Comparison of ENCODE assay signal across 8 cellular contexts in genomic region chr2:176638167-176639015, GRCh38.
DNase-seq lines count a peak whose midpoint lies in the region; ATAC-seq and TF ChIP-seq lines count a peak whose summit lies in the region.

No MANE protein-coding gene starts in this region.

- WGBS in HUES64: 15% methylated on average over 35 of the region's 39 CpGs
- WGBS in testis, 2 donors: 6% methylated on average over 39 of the region's 39 CpGs

- no peaks in the 10 kb centered on the region for H3K9me3 Mint-ChIP-seq in Calu3 (ENCODE audit: low read depth, unreplicated experiment)

- H3K36me3 ChIP-seq in HUES64 (ENCODE audit: insufficient read depth, low read length) (no peaks in the 10 kb centered on the region), neural cell (ENCODE audit: insufficient read depth, low read length) (no peaks in the 10 kb centered on the region), testis (ENCODE audit: low read depth, missing control alignments) (no peaks in the 10 kb centered on the region)

- H3K4me3 ChIP-seq in HUES64 (ENCODE audit: low read length) (peak overlapping the region; percentile 62), fibroblast of villous mesenchyme (ENCODE audit: low read depth, low read length) (peak overlapping the region; percentile 63), neural cell (ENCODE audit: low read length) (peak overlapping the region; percentile 70), testis (peak overlapping the region; percentile 78 to 81)

- no peak overlapping the region for H3K27ac ChIP-seq in HUES64 (ENCODE audit: low read depth, low read length)
- no peak overlapping the region for H3K27ac ChIP-seq in neural cell (ENCODE audit: low read length)
- peak overlapping the region; percentile 89 to 92 for H3K27ac ChIP-seq in testis

- H3K4me1 ChIP-seq in HUES64 (ENCODE audit: insufficient read depth, low read length) (peaks cover 5% of the 10 kb centered on the region; the same call in 1 of the 2 replicates), testis (peaks cover 6% of the 10 kb centered on the region)

- H3K4me2 ChIP-seq in neural cell (ENCODE audit: low read length): peak overlapping the region; percentile 63

- no peaks in the 10 kb centered on the region for H3K9me3 ChIP-seq in HUES64 (ENCODE audit: insufficient read depth, low read depth, low read length)
- H3K9me3 ChIP-seq in neural cell (ENCODE audit: low read length): no peaks in the 10 kb centered on the region
- H3K9me3 ChIP-seq in testis: no peaks in the 10 kb centered on the region

- TF ChIP-seq RAD21 in neural cell (conservative IDR thresholded peaks at IDR 0.05): peak; percentile 97

- TF ChIP-seq EP300 in neural cell (conservative IDR thresholded peaks at IDR 0.05; ENCODE audit: poor library complexity, severe bottlenecking): no peak

- H3K27ac Mint-ChIP-seq in Calu3 (ENCODE audit: unreplicated experiment): peak overlapping the region; percentile 47

- H4K20me1 ChIP-seq in neural cell (ENCODE audit: insufficient read depth): no peaks in the 10 kb centered on the region

- peak overlapping the region; percentile 78 for H3K4me3 Mint-ChIP-seq in Calu3 (ENCODE audit: low read depth, unreplicated experiment)

- H3K4me1 Mint-ChIP-seq in Calu3 (ENCODE audit: low read depth, unreplicated experiment): no peaks in the 10 kb centered on the region

- no TSS peak for BruUV-seq in Calu3 (replicated peaks; lab: Mats Ljungman, UMichigan)

- H2AFZ ChIP-seq in neural cell (ENCODE audit: low read depth, low read length): no peak overlapping the region

- H3K36me3 Mint-ChIP-seq in Calu3 (ENCODE audit: insufficient read depth, unreplicated experiment): peaks cover 16% of the 10 kb centered on the region

- intact Hi-C loops in Calu3 (cut with micrococcal nuclease; ENCODE audit: unreplicated experiment): loop anchor here (1.0 to 5.0 kb wide), 5 partner anchors 56 to 512 kb away; no protein-coding TSS in a partner anchor
- intact Hi-C loops in testis (cut with DNase I; ENCODE audit: low total_unique reads): loop anchor here (5.0 kb wide), 1 partner anchor 506 kb away; no protein-coding TSS in a partner anchor

- CTCF ChIA-PET in Calu3 (lab: Charles Lee): interaction anchor here (1.0 to 3.0 kb wide), 5 partner anchors 13 to 498 kb away, joined by 3 to 18 read pairs (median 10); no protein-coding TSS in a partner anchor

- H3K9ac ChIP-seq in HUES64 (ENCODE audit: low read depth, low read length): no peak overlapping the region
- peak overlapping the region; percentile 46 for H3K9ac ChIP-seq in neural cell (ENCODE audit: low read length)

- H3K27me3 Mint-ChIP-seq in Calu3 (ENCODE audit: unreplicated experiment): no peaks in the 10 kb centered on the region

- H3F3A ChIP-seq in neural cell (ENCODE audit: insufficient read depth, low read length, poor library complexity, severe bottlenecking): no peaks in the 10 kb centered on the region

- TF ChIP-seq CTCF in Calu3 (IDR thresholded peaks at IDR 0.05; ENCODE audit: unreplicated experiment) (peak; percentile 91), fibroblast of villous mesenchyme (IDR thresholded peaks at IDR 0.05; ENCODE audit: insufficient read depth, low read depth, low read length) (peak; percentile 56), neural cell (IDR thresholded peaks at IDR 0.05; ENCODE audit: poor library complexity, severe bottlenecking) (peak; percentile 88), testis (IDR thresholded peaks at IDR 0.05) (peak; percentile 72 to 82 (median 75))

- H3K9me2 ChIP-seq in neural cell (ENCODE audit: insufficient read depth, low read length): no peaks in the 10 kb centered on the region

- H3K27me3 ChIP-seq in HUES64 (ENCODE audit: insufficient read depth, low read length): peaks cover 83% of the 10 kb centered on the region
- peaks cover 94% of the 10 kb centered on the region for H3K27me3 ChIP-seq in neural cell (ENCODE audit: insufficient read depth, low read depth, low read length)
- H3K27me3 ChIP-seq in testis: no peaks in the 10 kb centered on the region

- TF ChIP-seq POLR2A in testis (IDR thresholded peaks at IDR 0.05): no peak

- H3K79me2 ChIP-seq in neural cell (replicated peaks; ENCODE audit: insufficient read depth, low read length): no peaks in the 10 kb centered on the region

- peak; percentile 89 for ATAC-seq in GM21423 (IDR thresholded peaks at IDR 0.05; ENCODE audit: unreplicated experiment)

- DNase-seq in Calu3: peak; percentile 87
- DNase-seq in activated effector memory CD4-positive, alpha-beta T cell treated with Interleukin-2 at 50 U/mL for 16 hours: peak; percentile 12
- DNase-seq in fibroblast of villous mesenchyme (ENCODE audit: low read depth): peak; percentile 65
- peak; percentile 82 for DNase-seq in testis

TF ChIP-seq in PFSK-1, 5 proteins besides CTCF, POLR2A, EP300 and RAD21:
- peak; percentile 19 for TF ChIP-seq FOXP2 (optimal IDR thresholded peaks at IDR 0.05; ENCODE audit: borderline replicate concordance, extremely low read depth, extremely low read length, insufficient read depth)
- TF ChIP-seq TAF1 (IDR thresholded peaks at IDR 0.05; ENCODE audit: borderline replicate concordance, insufficient read depth, low read length): no peak

TF ChIP-seq in neural cell, 6 proteins besides CTCF, POLR2A, EP300 and RAD21:
- TF ChIP-seq POLR2AphosphoS5 (IDR thresholded peaks at IDR 0.05): no peak
- no peak for TF ChIP-seq TAF1 (IDR thresholded peaks at IDR 0.05; ENCODE audit: low read depth)
- TF ChIP-seq REST (IDR thresholded peaks at IDR 0.05; ENCODE audit: borderline replicate concordance): no peak
- TF ChIP-seq MXI1 (conservative IDR thresholded peaks at IDR 0.05; ENCODE audit: poor library complexity, severe bottlenecking): peak; percentile 19
- peak; percentile 96 for TF ChIP-seq SMC3 (conservative IDR thresholded peaks at IDR 0.05; ENCODE audit: poor library complexity)
- TF ChIP-seq EZH2 (IDR thresholded peaks at IDR 0.05; ENCODE audit: borderline replicate concordance, insufficient read depth, low read length, poor library complexity, severe bottlenecking): no peak

Comparison
In these comparisons a context has a peak if more than half of its experiments do, and no peak if none do; other contexts are left out.
1. DNase-seq: peak in every context shown above with its lines; median percentile 87 in Calu3; 82 in testis; 65 in fibroblast of villous mesenchyme; 12 in activated effector memory CD4-positive, alpha-beta T cell treated with Interleukin-2 at 50 U/mL for 16 hours.
2. H3K27ac ChIP-seq: peak in testis (2 of 2); none in HUES64 (single experiment) and neural cell (single experiment).
3. Peak in every context shown above with its lines, with median percentiles within 50 percentile points of each other: CTCF ChIP-seq and H3K4me3 ChIP-seq.